18 cellular contexts compared by ENCODE assay signal in the genomic region with DNA sequence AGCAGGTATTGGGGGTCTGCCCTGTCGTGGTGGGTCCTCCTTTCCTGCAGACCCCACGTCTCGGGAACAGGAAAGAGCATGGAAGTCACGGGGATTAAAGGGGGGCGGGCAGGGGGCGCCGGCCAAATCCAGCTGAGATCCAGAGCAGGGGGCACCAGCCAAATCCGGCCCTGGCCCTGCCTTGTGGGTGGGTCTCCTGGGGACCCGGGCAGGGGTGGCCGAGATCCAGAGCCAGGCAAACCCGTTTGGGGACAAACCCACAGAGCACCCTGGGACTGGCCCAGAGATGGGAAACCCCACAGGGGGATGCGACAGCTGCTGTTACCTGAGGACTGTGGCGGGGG. TPM values are rescaled to one million over a fixed set of nuclear protein-coding genes. Genes with fewer than 3 reads are reported as not detected.
DNase-seq lines count a peak whose midpoint lies in the region; FAIRE-seq and TF ChIP-seq lines count a peak whose summit lies in the region.
"Had no signal": no experiment of that assay in that cellular context is flagged by ENCODE, and none has a peak within 500 bp of the region (broad histone marks: within the 10 kb centered on the region; RNA-seq: fewer than 3 reads in every experiment).

No MANE protein-coding gene starts in this region.

- H3K27ac ChIP-seq in H1 (ENCODE audit: low read depth, low read length) (no peak overlapping the region), testis (no peak overlapping the region)

- H3K18ac ChIP-seq in H1 (ENCODE audit: extremely low read depth, low read length) = no peak overlapping the region

- H2AFZ ChIP-seq in H1 (ENCODE audit: low read length) = no peak overlapping the region

- no peak overlapping the region for H2BK120ac ChIP-seq in H1 (replicated peaks; ENCODE audit: low read depth, low read length)

- no peak overlapping the region for H3K4me2 ChIP-seq in H1 (ENCODE audit: insufficient read depth in 1 of 2, low read depth in 2 of 2, low read length in 2 of 2)

- no peak overlapping the region for H3K23ac ChIP-seq in H1 (ENCODE audit: insufficient read length)

- H3K4me3 ChIP-seq in H7 (ENCODE audit: insufficient read depth, low read depth, low read length) = no peak overlapping the region
- no peak overlapping the region for H3K4me3 ChIP-seq in H1 (ENCODE audit: extremely low read depth in 1 of 4, insufficient read depth in 2 of 4, low read depth in 3 of 4, low read length in 4 of 4)
- H3K4me3 ChIP-seq in testis = no peak overlapping the region

- CTCF ChIA-PET in H1 (lab: Charles Lee; ENCODE audit: partially characterized antibody) = interaction anchor here (1.0 kb wide), 2 partner anchors 20 to 36 kb away, joined by 3 to 5 read pairs; no protein-coding TSS in a partner anchor

- no peak overlapping the region for H4K91ac ChIP-seq in H1 (replicated peaks; ENCODE audit: insufficient read length, low read length)

- TF ChIP-seq CTCF in H1 (IDR thresholded peaks at IDR 0.05; ENCODE audit: control extremely low read depth in 1 of 3, insufficient read depth in 1 of 3, low read depth in 1 of 3, low read length in 3 of 3) = no peak
- TF ChIP-seq CTCF in testis (IDR thresholded peaks at IDR 0.05) = no peak

- peaks cover 0 to 3% of the 10 kb centered on the region in 2 experiments for H4K20me1 ChIP-seq in H1 (replicated peaks in 1 of 2; ENCODE audit: control insufficient read depth in 1 of 2, insufficient read depth in 2 of 2, low read length in 2 of 2)

- H3K36me3 ChIP-seq in H7 (replicated peaks; ENCODE audit: control insufficient read depth, insufficient read depth, low read length) (no peaks in the 10 kb centered on the region), H1 (ENCODE audit: control insufficient read depth in 2 of 4, insufficient read depth in 4 of 4, low read length in 3 of 4) (no peaks in the 10 kb centered on the region), testis (ENCODE audit: low read depth, missing control alignments) (no peaks in the 10 kb centered on the region)

- H3K9me3 ChIP-seq in H1 (ENCODE audit: insufficient read depth in 2 of 2, low read depth in 1 of 2, low read length in 1 of 2) (no peaks in the 10 kb centered on the region), testis (no peaks in the 10 kb centered on the region)

- H3K4ac ChIP-seq in H1 (replicated peaks; ENCODE audit: insufficient read length, low read depth, low read length) = no peak overlapping the region

- no peaks in the 10 kb centered on the region for H3K79me1 ChIP-seq in H1 (ENCODE audit: low read depth, low read length)

- H4K5ac ChIP-seq in H1 (ENCODE audit: insufficient read length, low read depth, low read length) = no peak overlapping the region

- intact Hi-C loops in testis (cut with DNase I; ENCODE audit: low total_unique reads) = no loop called here

- peaks cover 0 to 8% (median 6%) of the 10 kb centered on the region in 4 experiments; a peak in 5 of 7 replicates for H3K4me1 ChIP-seq in H1 (replicated peaks in 1 of 4; ENCODE audit: control insufficient read depth in 3 of 4, insufficient read depth in 4 of 4, low read length in 3 of 4)
- H3K4me1 ChIP-seq in testis = peaks cover 12% of the 10 kb centered on the region

- no peak for FAIRE-seq in H1 (lab: Jason Lieb, UNC)
- FAIRE-seq: A204.1, GM18507, HTR-8/SVneo, RCC 7860 had no signal

- no peak for TF ChIP-seq EP300 in H1 (IDR thresholded peaks at IDR 0.05; ENCODE audit: borderline replicate concordance in 1 of 2, low read depth in 2 of 2, low read length in 2 of 2)

- no peak overlapping the region for H2BK12ac ChIP-seq in H1 (ENCODE audit: low read depth, low read length)

- 88% methylated on average over 13 of the region's 13 CpGs; no CpG with 5 or more reads in 1 of the 2 experiments for WGBS in H1 (ENCODE audit: extremely low coverage in 1 of 2, insufficient coverage in 1 of 2, insufficient read length in 1 of 2, insufficient replicate concordance in 2 of 2, low coverage in 1 of 2, low lambda C conversion rate in 2 of 2, missing lambda C conversion rate in 1 of 2), 2 experiments
- WGBS in testis, 2 donors = 89 to 98% methylated on average over 9 to 13 of the region's 13 CpGs

- DNase-seq in activated CD8-positive, alpha-beta memory T cell treated with anti-CD3 and anti-CD28 coated beads, Interleukin-2, amount 50 U/mL, for 4 hours = peak; percentile 9
- DNase-seq in activated CD8-positive, alpha-beta memory T cell treated with anti-CD3 and anti-CD28 coated beads, Interleukin-2, amount 50 U/mL, for 48 hours = no peak
- peak; percentile 43 for DNase-seq in H7
- DNase-seq in H1 (ENCODE audit: low read depth in 1 of 2, low spot score in 2 of 2) = no peak
- peak; percentile 3 for DNase-seq in testis
- no peak for DNase-seq in stimulated activated naive CD4-positive, alpha-beta T cell treated with Interleukin-2 at 50 U/mL for 16 hours (lab: John Stamatoyannopoulos, UW)
- no peak for DNase-seq in NCI-H774 (lab: John Stamatoyannopoulos, UW)
- no peak for DNase-seq in mesenteric fat pad (ENCODE audit: low spot score)
- DNase-seq: DMS53, MV-4-11, NCI-H1436, NCI-H2029 treated with DMSO at 0.1 percent for 48 hours, NCI-H510A treated with DMSO at 0.1 percent for 48 hours had no signal

- TF ChIP-seq POLR2A in H1 (IDR thresholded peaks at IDR 0.05; ENCODE audit: control extremely low read depth in 1 of 2, low read depth in 2 of 2, low read length in 2 of 2) (no peak), testis (IDR thresholded peaks at IDR 0.05) (no peak)

- H4K8ac ChIP-seq in H1 (ENCODE audit: extremely low read depth, insufficient read depth, low read length) = peak overlapping the region; percentile 25; the same call in 1 of the 2 replicates

- no peak overlapping the region for H2BK20ac ChIP-seq in H1 (ENCODE audit: low read length)

- H3K9ac ChIP-seq in H1 (replicated peaks in 1 of 4; ENCODE audit: extremely low read depth in 1 of 4, low read depth in 3 of 4, low read length in 3 of 4) = no peak overlapping the region

- H3K56ac ChIP-seq in H1 (replicated peaks; ENCODE audit: insufficient read length, low read depth, low read length) = no peak overlapping the region

- POLR2A ChIA-PET in H1 (lab: Charles Lee; ENCODE audit: partially characterized antibody) = interaction anchor here (0.6 to 0.9 kb wide), 2 partner anchors 11 to 13 kb away, joined by 3 read pairs; no protein-coding TSS in a partner anchor

- TF ChIP-seq RAD21 in H1 (IDR thresholded peaks at IDR 0.05 in 1 of 2, conservative IDR thresholded peaks at IDR 0.05 in 1 of 2; ENCODE audit: low read depth in 2 of 2, low read length in 2 of 2) = no peak

- H2BK5ac ChIP-seq in H1 (ENCODE audit: low read depth, low read length) = no peak overlapping the region

- peaks cover 8% of the 10 kb centered on the region; the same call in 1 of the 2 replicates for H3K23me2 ChIP-seq in H1 (ENCODE audit: low read depth, low read length)

- H3K14ac ChIP-seq in H1 (ENCODE audit: insufficient read length) = no peak overlapping the region

- no peak overlapping the region for H2AK5ac ChIP-seq in H1 (ENCODE audit: low read depth, low read length)

- H3K79me2 ChIP-seq in H1 (ENCODE audit: control insufficient read depth in 1 of 2, insufficient read depth in 2 of 2, low read length in 2 of 2) = no peaks in the 10 kb centered on the region

- H3K27me3 ChIP-seq in H7 (ENCODE audit: control insufficient read depth, insufficient read depth, low read length) (peaks cover 6% of the 10 kb centered on the region), H1 (replicated peaks in 1 of 4; ENCODE audit: control insufficient read depth in 3 of 4, extremely low read depth in 1 of 4, insufficient read depth in 3 of 4, low read length in 3 of 4) (peaks cover 0 to 5% (median 2%) of the 10 kb centered on the region in 4 experiments; a peak in 3 of 7 replicates), testis (no peaks in the 10 kb centered on the region)

- H2BK15ac ChIP-seq in H1 (ENCODE audit: low read length) = no peak overlapping the region

TF ChIP-seq in H1, 55 proteins besides CTCF, POLR2A, EP300 and RAD21:
- no peak for TF ChIP-seq SIRT6 (IDR thresholded peaks at IDR 0.05; ENCODE audit: low read length)
- TF ChIP-seq BACH1 (IDR thresholded peaks at IDR 0.05; ENCODE audit: low read length) = no peak

RNA-seq across cellular contexts. Expression of a gene that starts 9.9 kb away (rescaled TPM):
- not detected in 2 replicates for total RNA-seq in H7 (2014; rRNA removed; shearing (Covaris generic))
- not detected in 2 replicates for total RNA-seq in H1 (2021; fragmentation: NEBNext Ultra II Directional; extraction: Animal tissue kit (Norgen Biotek cat#: 25700))
- polyA plus RNA-seq in H1 (2011; rRNA removed) = not detected in 2 replicates
- polyA plus RNA-seq in H1 (2011; cell fraction: cytosol; rRNA removed) = not detected
- not detected for polyA plus RNA-seq in H1 (2011; cell fraction: nucleus; rRNA removed)
- not detected in 4 replicates for polyA plus RNA-seq in H1 (2012, experiment 1 of 2)
- polyA plus RNA-seq in H1 (2012, experiment 2 of 2) = not detected
- polyA plus RNA-seq in H1 (2013, experiment 1 of 2) = 0.02 TPM
- not detected for polyA plus RNA-seq in H1 (2013, experiment 2 of 2)
- not detected in 2 replicates for polyA minus RNA-seq in H1 (2011; rRNA and poly(A)+ RNA removed)
- polyA minus RNA-seq in H1 (2011; cell fraction: cytosol; rRNA and poly(A)+ RNA removed) = not detected
- polyA minus RNA-seq in H1 (2011; cell fraction: nucleus; rRNA and poly(A)+ RNA removed) = 0.40 TPM
- under 1 TPM; 0.19 to 0.31 TPM for total RNA-seq in testis
- polyA plus RNA-seq in testis (ENCODE audit: insufficient read depth, low read depth, low replicate concordance) = not detected
- not detected for total RNA-seq in mesenteric fat pad
- polyA plus RNA-seq: CD14-positive monocyte had no signal

RNA-seq across cellular contexts. Expression of a gene that starts 31.9 kb away (rescaled TPM):
- 29.3 and 32.0 TPM in 2 replicates for total RNA-seq in H7 (2014; rRNA removed; shearing (Covaris generic))
- total RNA-seq in H1 (2021; fragmentation: NEBNext Ultra II Directional; extraction: Animal tissue kit (Norgen Biotek cat#: 25700)) = 10.9 and 12.4 TPM in 2 replicates
- polyA plus RNA-seq in H1 (2011; rRNA removed) (10.0 and 15.7 TPM in 2 replicates), testis (ENCODE audit: insufficient read depth, low read depth, low replicate concordance) (40.7 TPM)
- polyA plus RNA-seq in H1 (2011; cell fraction: cytosol; rRNA removed) = 11.1 TPM
- 45.2 TPM for polyA plus RNA-seq in H1 (2011; cell fraction: nucleus; rRNA removed)
- polyA plus RNA-seq in H1 (2012, experiment 1 of 2) = 6.7 to 11.8 TPM (median 10.8 TPM) in 4 replicates
- 9.1 TPM for polyA plus RNA-seq in H1 (2012, experiment 2 of 2)
- 8.9 TPM for polyA plus RNA-seq in H1 (2013, experiment 1 of 2)
- polyA plus RNA-seq in H1 (2013, experiment 2 of 2) = 8.4 TPM
- 2.8 and 4.3 TPM in 2 replicates for polyA minus RNA-seq in H1 (2011; rRNA and poly(A)+ RNA removed)
- polyA minus RNA-seq in H1 (2011; cell fraction: cytosol; rRNA and poly(A)+ RNA removed) = 5.1 TPM
- polyA minus RNA-seq in H1 (2011; cell fraction: nucleus; rRNA and poly(A)+ RNA removed) = 14.2 TPM
- total RNA-seq in testis (10 to 100 TPM; 50.7 to 68.3 TPM), mesenteric fat pad (9.0 TPM)

Comparison
In these comparisons a context has a peak if more than half of its experiments do, and no peak if none do; other contexts are left out.
1. DNase-seq: peak in activated CD8-positive, alpha-beta memory T cell treated with anti-CD3 and anti-CD28 coated beads, Interleukin-2, amount 50 U/mL, for 4 hours (single experiment), H7 (single experiment) and testis (single experiment); none in activated CD8-positive, alpha-beta memory T cell treated with anti-CD3 and anti-CD28 coated beads, Interleukin-2, amount 50 U/mL, for 48 hours (single experiment), H1 (0 of 2), stimulated activated naive CD4-positive, alpha-beta T cell treated with Interleukin-2 at 50 U/mL for 16 hours (single experiment), NCI-H774 (single experiment) and mesenteric fat pad (single experiment).